In the genomic region with DNA sequence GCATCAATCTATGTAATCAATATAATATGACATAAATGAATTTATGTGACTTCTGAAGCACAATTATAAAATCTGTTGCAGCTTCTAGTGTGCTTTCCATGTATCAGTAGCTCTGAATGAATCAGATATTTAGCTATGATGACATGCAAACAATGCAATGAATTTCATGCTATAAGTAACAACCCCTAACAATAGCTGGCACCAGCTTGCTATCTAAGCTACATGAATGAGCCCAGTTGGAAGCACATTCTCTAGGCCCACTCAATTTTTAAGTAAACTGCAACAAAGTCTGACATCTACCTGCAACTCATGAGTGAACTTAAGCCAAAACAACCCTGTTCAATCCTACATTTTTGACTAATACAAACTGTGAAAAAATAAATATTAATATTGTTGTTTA, we compare ENCODE assay signal across 3 cellular contexts.
"Had no signal": no experiment of that assay in that cellular context is flagged by ENCODE, and none has a peak within 500 bp of the region (broad histone marks: within the 10 kb centered on the region; RNA-seq: fewer than 3 reads in every experiment).

No MANE protein-coding gene starts in this region.

- DNase-seq: GDM1, GF-D8 had no signal

- H3K4me3 ChIP-seq: GM12878 had no signal
